In the genomic region with DNA sequence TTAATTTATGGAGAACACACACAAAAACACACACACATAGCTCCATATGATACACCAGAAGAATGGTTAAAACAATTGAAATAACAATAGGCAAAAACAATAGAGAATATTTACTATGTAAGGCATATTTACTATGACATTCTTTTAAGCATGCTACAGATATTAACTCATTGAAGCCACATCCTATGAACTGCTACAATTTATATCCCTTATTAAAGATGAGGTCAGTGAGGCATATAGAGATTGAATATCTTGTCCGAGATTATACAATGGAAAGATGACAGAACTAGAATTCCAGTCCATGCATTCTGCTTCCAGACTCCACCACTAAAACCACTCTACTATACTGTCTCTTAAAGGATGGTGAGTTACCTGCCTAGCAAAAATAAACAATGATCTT, we compare ENCODE assay signal across 29 cellular contexts.
A peak's percentile ranks its signal among the peaks of the same experiment; 100 is the strongest.
DNase-seq lines count a peak whose midpoint lies in the region; ATAC-seq and TF ChIP-seq lines count a peak whose summit lies in the region.
"Had no signal": no experiment of that assay in that cellular context is flagged by ENCODE, and none has a peak within 500 bp of the region (broad histone marks: within the 10 kb centered on the region; RNA-seq: fewer than 3 reads in every experiment).

No MANE protein-coding gene starts in this region.

- H3K79me2 ChIP-seq in PC-3 (ENCODE audit: low read length) = no peaks in the 10 kb centered on the region

- intact Hi-C loops in PC-3 (cut with micrococcal nuclease) = no loop called here

- H3K4me3 ChIP-seq in PC-3 (ENCODE audit: low read length) = no peak overlapping the region
- H3K4me3 ChIP-seq: A549; BLaER1; BLaER1 treated with 17β-estradiol and CSF1 and Interleukin-3, amounts not matched to agents 10 nM and 100 nM had no signal

- no peaks in the 10 kb centered on the region for H3K36me3 ChIP-seq in PC-3 (ENCODE audit: low read depth, low read length)
- H3K36me3 ChIP-seq: BE2C; BLaER1; BLaER1 treated with 17β-estradiol and CSF1 and Interleukin-3, amounts not matched to agents 10 nM and 100 nM had no signal

- H3K27me3 ChIP-seq in PC-3 (ENCODE audit: low read length) = no peaks in the 10 kb centered on the region
- H3K27me3 ChIP-seq: BLaER1; BLaER1 treated with 17β-estradiol and CSF1 and Interleukin-3, amounts not matched to agents 10 nM and 100 nM had no signal

- ATAC-seq in PC-3 = no peak
- ATAC-seq in stimulated activated naive CD8-positive, alpha-beta T cell treated with anti-CD3 and anti-CD28 coated beads, Interleukin-15, Interleukin-2, amounts not matched to agents 100 U/mL and 50 U/mL, for 24 hours = no peak
- ATAC-seq: A549; CD8-positive, alpha-beta T cell had no signal

- no peak overlapping the region for H3K4me2 ChIP-seq in PC-3 (ENCODE audit: low read length)
- H3K4me2 ChIP-seq: A549; BLaER1; BLaER1 treated with 17β-estradiol and CSF1 and Interleukin-3, amounts not matched to agents 10 nM and 100 nM had no signal

- no peak overlapping the region for H2AFZ ChIP-seq in PC-3 (ENCODE audit: low read length)

- H4K20me1 ChIP-seq in PC-3 (ENCODE audit: low read length) = no peaks in the 10 kb centered on the region
- H4K20me1 ChIP-seq: BLaER1; BLaER1 treated with 17β-estradiol and CSF1 and Interleukin-3, amounts not matched to agents 10 nM and 100 nM had no signal

- no peak overlapping the region for H3K27ac ChIP-seq in PC-3 (ENCODE audit: low read length)
- H3K27ac ChIP-seq: 22Rv1; A549; BLaER1; BLaER1 treated with 17β-estradiol and CSF1 and Interleukin-3, amounts not matched to agents 10 nM and 100 nM; C4-2B had no signal

- no peak overlapping the region for H3K9ac ChIP-seq in PC-3 (ENCODE audit: low read length)
- H3K9ac ChIP-seq: BLaER1; BLaER1 treated with 17β-estradiol and CSF1 and Interleukin-3, amounts not matched to agents 10 nM and 100 nM had no signal

- no peaks in the 10 kb centered on the region for H3F3A ChIP-seq in PC-3 (ENCODE audit: low read length, unreplicated experiment)

- H3K9me3 ChIP-seq in PC-3 (ENCODE audit: low read length) = no peaks in the 10 kb centered on the region
- H3K9me3 ChIP-seq: A549, BE2C, Caco-2 had no signal

- CTCF ChIA-PET in PC-3 (lab: Charles Lee) = no interaction called here

- peaks cover 17% of the 10 kb centered on the region for H3K4me1 ChIP-seq in PC-3 (ENCODE audit: insufficient read depth, low read length)
- H3K4me1 ChIP-seq: BE2C, Caco-2 had no signal

- BruUV-seq in PC-3 (replicated peaks; lab: Mats Ljungman, UMichigan) = no TSS peak

- no peak for TF ChIP-seq CTCF in PC-3 (conservative IDR thresholded peaks at IDR 0.05; ENCODE audit: low read depth, low read length)

- POLR2A ChIA-PET in PC-3 (lab: Charles Lee; ENCODE audit: unreplicated experiment) = no interaction called here

- DNase-seq in ELR (ENCODE audit: low read depth) (peak; percentile 53), PC-3 (peak; percentile 51), LoVo (ENCODE audit: low spot score) (no peak)
- DNase-seq in stimulated activated naive CD8-positive, alpha-beta T cell treated with anti-CD3 and anti-CD28 coated beads, Interleukin-15, Interleukin-2, amounts not matched to agents 100 U/mL and 50 U/mL, for 24 hours = no peak
- DNase-seq: 8988T; ACHN; AML-193; BE2C; C1 segment of cervical spinal cord; Caco-2; Calu3; CD4-positive, alpha-beta memory T cell; CD4-positive, alpha-beta T cell; CD4-positive, CD25-positive, alpha-beta regulatory T cell; CD8-positive, alpha-beta memory T cell; CD8-positive, alpha-beta T cell; COR-L47; DMS 273 treated with DMSO at 0.1 percent for 48 hours; DMS153; DMS53; DMS79; DMS79 treated with DMSO at 0.1 percent for 48 hours; DND-41; EL had no signal

- H3K9me2 ChIP-seq in PC-3 (replicated peaks; ENCODE audit: low read length) = no peaks in the 10 kb centered on the region

Comparison
In these comparisons a context has a peak if more than half of its experiments do, and no peak if none do; other contexts are left out.
1. DNase-seq: peak in ELR (single experiment) and PC-3 (single experiment); none in LoVo (single experiment) and stimulated activated naive CD8-positive, alpha-beta T cell treated with anti-CD3 and anti-CD28 coated beads, Interleukin-15, Interleukin-2, amounts not matched to agents 100 U/mL and 50 U/mL, for 24 hours (single experiment).